ENCODE assay signal across 16 cellular contexts in the genomic region with DNA sequence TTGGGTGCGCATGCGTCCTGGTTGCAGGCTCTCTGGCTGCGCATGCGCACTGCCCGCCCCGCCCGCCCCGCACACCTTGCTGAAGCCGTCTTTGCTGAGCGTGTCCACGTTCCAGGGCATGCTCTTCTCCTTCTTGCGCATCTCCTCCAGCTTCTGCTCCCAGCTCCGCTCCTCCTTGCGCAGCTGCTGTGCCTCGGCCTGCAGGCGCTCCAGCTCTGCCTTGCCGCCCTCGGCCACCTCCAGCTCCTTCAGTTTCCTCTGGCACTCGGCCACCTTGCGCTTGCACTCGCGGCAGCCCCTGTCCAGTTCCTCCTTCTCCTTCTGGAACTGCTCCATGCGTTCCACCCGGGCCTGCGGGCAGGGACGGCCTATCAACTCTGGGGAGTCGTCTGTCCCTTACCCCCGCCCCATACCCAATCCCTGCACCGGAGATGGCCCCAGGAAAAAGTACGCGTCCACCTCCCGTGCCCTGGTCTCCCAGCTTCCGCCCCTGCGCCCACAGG. TPM values are rescaled to one million over a fixed set of nuclear protein-coding genes. Genes with fewer than 3 reads are reported as not detected.
DNase-seq lines count a peak whose midpoint lies in the region; ATAC-seq, FAIRE-seq and TF ChIP-seq lines count a peak whose summit lies in the region.
"Had no signal": no experiment of that assay in that cellular context is flagged by ENCODE, and none has a peak within 500 bp of the region (broad histone marks: within the 10 kb centered on the region; RNA-seq: fewer than 3 reads in every experiment).

No MANE protein-coding gene starts in this region.

- no peak overlapping the region for H3K23ac ChIP-seq in trophoblast cell (ENCODE audit: low read length)

- peaks cover 87% of the 10 kb centered on the region; the same call in 2 of the 3 replicates for H3K36me3 ChIP-seq in K562 (ENCODE audit: control insufficient read depth, insufficient read depth, low read length)
- peaks cover 60 to 76% of the 10 kb centered on the region in 2 experiments for H3K36me3 ChIP-seq in trophoblast cell (ENCODE audit: control insufficient read depth in 1 of 2, insufficient read depth in 2 of 2, low read length in 2 of 2)

- CTCF ChIA-PET in K562 (lab: Yijun Ruan, JAX; ENCODE audit: low intra/inter-chr PET ratio): no interaction called here

- no peak for ATAC-seq in K562
- ATAC-seq in HG02588 (IDR thresholded peaks at IDR 0.05; ENCODE audit: unreplicated experiment): no peak
- ATAC-seq: GM12878, GM23338 had no signal

- FAIRE-seq in GM12892 (lab: Jason Lieb, UNC) (no peak), K562 (lab: Jason Lieb, UNC) (no peak)
- FAIRE-seq: GM12878 had no signal

- H3K27ac ChIP-seq in K562 (ENCODE audit: extremely low read depth, low read depth, low read length): no peak overlapping the region
- no peak overlapping the region for H3K27ac ChIP-seq in trophoblast cell (ENCODE audit: low read depth, low read length)
- H3K27ac ChIP-seq: BLaER1 had no signal

- H2BK5ac ChIP-seq in trophoblast cell (ENCODE audit: low read depth, low read length, poor library complexity): no peak overlapping the region

- no peak overlapping the region for H2AK5ac ChIP-seq in trophoblast cell (ENCODE audit: low read length)

- no peak for TF ChIP-seq RAD21 in K562 (CRISPR knock-in tag; conservative IDR thresholded peaks at IDR 0.05 in 1 of 2, IDR thresholded peaks at IDR 0.05 in 1 of 2)

- H3K79me2 ChIP-seq in K562 (ENCODE audit: control insufficient read depth, insufficient read depth, low read length) (peaks cover 45% of the 10 kb centered on the region), trophoblast cell (ENCODE audit: control insufficient read depth, insufficient read depth, low read length, poor library complexity) (no peaks in the 10 kb centered on the region)

- no peak overlapping the region for H4K91ac ChIP-seq in trophoblast cell (ENCODE audit: low read depth, low read length)

- H2AFZ ChIP-seq in K562 (ENCODE audit: low read depth, low read length) (no peak overlapping the region), trophoblast cell (ENCODE audit: insufficient read depth, low read length, poor library complexity) (no peak overlapping the region)
- H2AFZ ChIP-seq: GM23338 had no signal

- no peak overlapping the region for H3K4ac ChIP-seq in trophoblast cell (ENCODE audit: low read depth, low read length)

- H3K4me1 ChIP-seq in K562 (replicated peaks in 1 of 2; ENCODE audit: control insufficient read depth in 2 of 2, insufficient read depth in 2 of 2, low read length in 2 of 2) (peaks cover 11 to 22% of the 10 kb centered on the region in 2 experiments; a peak in 4 of 5 replicates), trophoblast cell (ENCODE audit: control insufficient read depth in 1 of 2, insufficient read depth in 2 of 2, low read length in 2 of 2) (no peaks in the 10 kb centered on the region)

- H3K9me3 Mint-ChIP-seq in activated T-cell treated with anti-CD3 and anti-CD28 coated beads, Interleukin-2, amount 50 U/mL, for 24 hours: no peaks in the 10 kb centered on the region
- H3K9me3 Mint-ChIP-seq: GM23338 had no signal

- no peaks in the 10 kb centered on the region for H3K79me1 ChIP-seq in trophoblast cell (ENCODE audit: low read length)

- peaks cover 21% of the 10 kb centered on the region for H4K20me1 ChIP-seq in K562 (replicated peaks; ENCODE audit: control insufficient read depth, insufficient read depth, low read length)

- TF ChIP-seq EP300 in K562 (IDR thresholded peaks at IDR 0.05; ENCODE audit: low read length): no peak

- H4K8ac ChIP-seq in trophoblast cell (ENCODE audit: low read depth, low read length): no peak overlapping the region

- no peaks in the 10 kb centered on the region for H3K27me3 Mint-ChIP-seq in activated T-cell treated with anti-CD3 and anti-CD28 coated beads, Interleukin-2, amount 50 U/mL, for 24 hours
- H3K27me3 Mint-ChIP-seq: CD4-positive, CD25-positive, alpha-beta regulatory T cell had no signal

- no TSS peak for BruUV-seq in K562 (replicated peaks; lab: Mats Ljungman, UMichigan)

- no peak for DNase-seq in activated T-cell treated with anti-CD3 and anti-CD28 coated beads, Interleukin-2, amount 50 U/mL, for 24 hours
- no peak for DNase-seq in activated T-cell treated with anti-CD3 and anti-CD28 coated beads, Interleukin-2, amount 50 U/mL, for 48 hours
- DNase-seq in GM12892 (ENCODE audit: insufficient read length) (peak; percentile 11), K562 (ENCODE audit: extremely low read depth in 1 of 4, low spot score in 3 of 4) (peak in 2 of 4 experiments; percentile 13 to 22), trophoblast cell (no peak), occipital lobe (lab: John Stamatoyannopoulos, UW) (no peak), OCI-M1 (lab: John Stamatoyannopoulos, UW) (no peak)
- DNase-seq: 8988T; AML-193; CD4-positive, CD25-positive, alpha-beta regulatory T cell; DMS79; H7 had no signal

- in situ Hi-C loops in K562 (cut with MboI): no loop called here

- no peaks in the 10 kb centered on the region for H3K9me1 ChIP-seq in K562 (ENCODE audit: control insufficient read depth, insufficient read depth, low read length)

- no peak for TF ChIP-seq POLR2A in GM12892 (IDR thresholded peaks at IDR 0.05; ENCODE audit: low read depth, low read length)
- no peak for TF ChIP-seq POLR2A in K562 (conservative IDR thresholded peaks at IDR 0.05)

- TF ChIP-seq CTCF in K562 (IDR thresholded peaks at IDR 0.05 in 2 of 3, conservative IDR thresholded peaks at IDR 0.05 in 1 of 3; ENCODE audit: insufficient read depth in 2 of 3, low read depth in 1 of 3, low read length in 3 of 3): no peak

- peaks cover 86% of the 10 kb centered on the region for H3K36me3 Mint-ChIP-seq in activated T-cell treated with anti-CD3 and anti-CD28 coated beads, Interleukin-2, amount 50 U/mL, for 24 hours (ENCODE audit: low read depth)

- no peak overlapping the region for H3K4me3 Mint-ChIP-seq in activated T-cell treated with anti-CD3 and anti-CD28 coated beads, Interleukin-2, amount 50 U/mL, for 24 hours
- H3K4me3 Mint-ChIP-seq: CD4-positive, CD25-positive, alpha-beta regulatory T cell; GM23338 had no signal

- intact Hi-C loops in K562 (cut with micrococcal nuclease): no loop called here

- peak overlapping the region; percentile 59 for H4K12ac ChIP-seq in trophoblast cell (ENCODE audit: low read depth, low read length)

- H3K4me1 Mint-ChIP-seq in activated T-cell treated with anti-CD3 and anti-CD28 coated beads, Interleukin-2, amount 50 U/mL, for 24 hours (ENCODE audit: low read depth): peaks cover 25% of the 10 kb centered on the region

- peak overlapping the region; percentile 52 for H3K27ac Mint-ChIP-seq in activated T-cell treated with anti-CD3 and anti-CD28 coated beads, Interleukin-2, amount 50 U/mL, for 24 hours
- H3K27ac Mint-ChIP-seq: CD4-positive, CD25-positive, alpha-beta regulatory T cell; GM23338 had no signal

- POLR2A ChIA-PET in K562 (lab: Yijun Ruan, JAX): no interaction called here

- 94% methylated on average over 20 of the region's 34 CpGs for WGBS in K562 (ENCODE audit: insufficient coverage, low coverage, missing lambda C conversion rate)
- WGBS in trophoblast cell (ENCODE audit: extremely low coverage, insufficient coverage, insufficient read length): no CpG with 5 or more reads among the region's 34 CpGs

- H3K9ac ChIP-seq in K562 (ENCODE audit: insufficient read depth in 1 of 2, low read depth in 2 of 2, low read length in 2 of 2) (0 out of 4 replicates have a peak overlapping the region, but pooled peaks of 1 of the 2 experiments have one; percentile 4), trophoblast cell (ENCODE audit: low read length) (no peak overlapping the region)
- H3K9ac ChIP-seq: BLaER1 had no signal

- H3K4me3 ChIP-seq in K562: no peak overlapping the region
- H3K4me3 ChIP-seq in trophoblast cell (ENCODE audit: low read depth, low read length): no peak overlapping the region
- H3K4me3 ChIP-seq: BLaER1, GM12878, GM23338 had no signal

- H3K4me2 ChIP-seq in K562 (ENCODE audit: insufficient read depth, low read length): no peak overlapping the region
- H3K4me2 ChIP-seq in trophoblast cell (ENCODE audit: low read length): no peak overlapping the region
- H3K4me2 ChIP-seq: BLaER1, GM23338 had no signal

- no peaks in the 10 kb centered on the region for H3K9me3 ChIP-seq in K562 (replicated peaks; ENCODE audit: control insufficient read depth, insufficient read depth, low read depth, low read length)
- peaks cover 3% of the 10 kb centered on the region for H3K9me3 ChIP-seq in trophoblast cell (ENCODE audit: insufficient read depth, low read depth, low read length)
- H3K9me3 ChIP-seq: BLaER1 had no signal

- no peak overlapping the region for H2BK120ac ChIP-seq in trophoblast cell (ENCODE audit: insufficient read depth, low read length, poor library complexity)

- H2BK12ac ChIP-seq in trophoblast cell (ENCODE audit: low read length): no peak overlapping the region

- H3K27me3 ChIP-seq in K562 (ENCODE audit: control insufficient read depth in 2 of 2, insufficient read depth in 2 of 2, low read length in 2 of 2): no peaks in the 10 kb centered on the region
- no peaks in the 10 kb centered on the region for H3K27me3 ChIP-seq in trophoblast cell (ENCODE audit: insufficient read depth, low read length)
- H3K27me3 ChIP-seq: BLaER1 had no signal

- peak overlapping the region; percentile 37 for H3K18ac ChIP-seq in trophoblast cell (ENCODE audit: low read length)

- no peak overlapping the region for H3K14ac ChIP-seq in trophoblast cell (ENCODE audit: low read length)

RNA-seq across cellular contexts. Expression of gene CDC37, which starts 7.4 kb away (rescaled TPM):
- 114 TPM for polyA plus RNA-seq in GM12892 (2012; ENCODE audit: missing spikeins)
- 143 and 313 TPM in 2 replicates for total RNA-seq in K562 (2011; cell fraction: chromatin; rRNA removed; ENCODE audit: low replicate concordance)
- 204 and 248 TPM in 2 replicates for total RNA-seq in K562 (2011; cell fraction: nucleolus; rRNA removed)
- total RNA-seq in K562 (2011; cell fraction: nucleoplasm; rRNA removed): 196 and 198 TPM in 2 replicates
- total RNA-seq in K562 (2014; rRNA removed) (374 and 442 TPM in 2 replicates), K562 (2014; rRNA removed; fragmentation: Illumina TruSeq; extraction: Trizol) (92.4 and 108 TPM in 2 replicates), K562 (2015; rRNA removed; fragmentation: Illumina TruSeq; extraction: Trizol) (227 and 233 TPM in 2 replicates), K562 (2021) (220 and 242 TPM in 2 replicates), occipital lobe (43.7 TPM)
- polyA plus RNA-seq in K562 (2011; rRNA removed) (298 and 334 TPM in 2 replicates), K562 (2014; fragmentation: Illumina TruSeq; extraction: Trizol) (188 and 265 TPM in 2 replicates), K562 (2014; fragmentation: Nextera tagmentation; extraction: Ambion mirVana) (10 to 100 TPM in 1 of 2 experiments, 1 to 10 TPM in 1; 6.6 to 12.8 TPM), K562 (2014; rRNA removed) (481 and 538 TPM in 2 replicates)
- polyA plus RNA-seq in K562 (2011; cell fraction: cytosol; rRNA removed): 268 and 380 TPM in 2 replicates
- polyA plus RNA-seq in K562 (2011; cell fraction: nucleus; rRNA removed): 1,074 and 1,365 TPM in 2 replicates
- polyA plus RNA-seq in K562 (2012): 226 and 230 TPM in 2 replicates
- 76.0 and 124 TPM in 2 replicates for polyA minus RNA-seq in K562 (2011; rRNA and poly(A)+ RNA removed)
- 83.3 and 94.9 TPM in 2 replicates for polyA minus RNA-seq in K562 (2011; cell fraction: cytosol; rRNA and poly(A)+ RNA removed)
- 51.0 and 68.2 TPM in 2 replicates for polyA minus RNA-seq in K562 (2011; cell fraction: nucleus; rRNA and poly(A)+ RNA removed)
- 163 and 166 TPM in 2 replicates for polyA plus RNA-seq in trophoblast cell (2013)

RNA-seq across cellular contexts. Expression of gene TYK2, which starts 15.5 kb away (rescaled TPM):
- polyA plus RNA-seq in GM12892 (2012; ENCODE audit: missing spikeins): 197 TPM
- 364 and 893 TPM in 2 replicates for total RNA-seq in K562 (2011; cell fraction: chromatin; rRNA removed; ENCODE audit: low replicate concordance)
- total RNA-seq in K562 (2011; cell fraction: nucleolus; rRNA removed): 386 and 391 TPM in 2 replicates
- total RNA-seq in K562 (2011; cell fraction: nucleoplasm; rRNA removed): 314 and 336 TPM in 2 replicates
- total RNA-seq in K562 (2014; rRNA removed): 132 and 147 TPM in 2 replicates
- 56.6 and 57.5 TPM in 2 replicates for total RNA-seq in K562 (2014; rRNA removed; fragmentation: Illumina TruSeq; extraction: Trizol)
- total RNA-seq in K562 (2015; rRNA removed; fragmentation: Illumina TruSeq; extraction: Trizol): 85.0 and 85.9 TPM in 2 replicates
- total RNA-seq in K562 (2021): 123 and 144 TPM in 2 replicates
- 51.9 and 75.4 TPM in 2 replicates for polyA plus RNA-seq in K562 (2011; rRNA removed)
- polyA plus RNA-seq in K562 (2011; cell fraction: cytosol; rRNA removed): 57.5 and 76.1 TPM in 2 replicates
- polyA plus RNA-seq in K562 (2011; cell fraction: nucleus; rRNA removed): 548 and 794 TPM in 2 replicates
- 111 and 155 TPM in 2 replicates for polyA plus RNA-seq in K562 (2012)
- 125 and 126 TPM in 2 replicates for polyA plus RNA-seq in K562 (2014; fragmentation: Illumina TruSeq; extraction: Trizol)
- 10 to 100 TPM; 15.0 to 19.9 TPM for polyA plus RNA-seq in K562 (2014; fragmentation: Nextera tagmentation; extraction: Ambion mirVana)
- 174 and 182 TPM in 2 replicates for polyA plus RNA-seq in K562 (2014; rRNA removed)
- 14.0 and 30.4 TPM in 2 replicates for polyA minus RNA-seq in K562 (2011; rRNA and poly(A)+ RNA removed)
- 50.7 and 53.3 TPM in 2 replicates for polyA minus RNA-seq in K562 (2011; cell fraction: cytosol; rRNA and poly(A)+ RNA removed)
- 55.5 and 67.1 TPM in 2 replicates for polyA minus RNA-seq in K562 (2011; cell fraction: nucleus; rRNA and poly(A)+ RNA removed)
- 62.0 and 64.7 TPM in 2 replicates for polyA plus RNA-seq in trophoblast cell (2013)
- 26.5 TPM for total RNA-seq in occipital lobe

RNA-seq across cellular contexts. Expression of gene PDE4A, which starts 24.4 kb away (rescaled TPM):
- 4.5 TPM for polyA plus RNA-seq in GM12892 (2012; ENCODE audit: missing spikeins)
- total RNA-seq in K562 (2011; cell fraction: chromatin; rRNA removed; ENCODE audit: low replicate concordance): 30.8 and 75.5 TPM in 2 replicates
- total RNA-seq in K562 (2011; cell fraction: nucleolus; rRNA removed): 29.5 and 33.3 TPM in 2 replicates
- total RNA-seq in K562 (2011; cell fraction: nucleoplasm; rRNA removed): 27.9 and 30.0 TPM in 2 replicates
- total RNA-seq in K562 (2014; rRNA removed): 4.2 and 4.7 TPM in 2 replicates
- total RNA-seq in K562 (2014; rRNA removed; fragmentation: Illumina TruSeq; extraction: Trizol): 3.2 and 3.6 TPM in 2 replicates
- total RNA-seq in K562 (2015; rRNA removed; fragmentation: Illumina TruSeq; extraction: Trizol): 4.6 and 5.1 TPM in 2 replicates
- total RNA-seq in K562 (2021): 25.5 and 26.9 TPM in 2 replicates
- 6.0 and 7.6 TPM in 2 replicates for polyA plus RNA-seq in K562 (2011; rRNA removed)
- 7.1 and 9.9 TPM in 2 replicates for polyA plus RNA-seq in K562 (2011; cell fraction: cytosol; rRNA removed)
- 16.4 and 26.9 TPM in 2 replicates for polyA plus RNA-seq in K562 (2011; cell fraction: nucleus; rRNA removed)
- 12.3 and 18.3 TPM in 2 replicates for polyA plus RNA-seq in K562 (2012)
- polyA plus RNA-seq in K562 (2014; fragmentation: Illumina TruSeq; extraction: Trizol): 15.1 and 16.5 TPM in 2 replicates
- under 1 TPM; 0.66 to 0.68 TPM for polyA plus RNA-seq in K562 (2014; fragmentation: Nextera tagmentation; extraction: Ambion mirVana)
- 14.2 and 14.3 TPM in 2 replicates for polyA plus RNA-seq in K562 (2014; rRNA removed)
- polyA minus RNA-seq in K562 (2011; rRNA and poly(A)+ RNA removed): 4.5 and 7.0 TPM in 2 replicates
- 14.0 and 20.1 TPM in 2 replicates for polyA minus RNA-seq in K562 (2011; cell fraction: cytosol; rRNA and poly(A)+ RNA removed)
- polyA minus RNA-seq in K562 (2011; cell fraction: nucleus; rRNA and poly(A)+ RNA removed): 8.8 and 9.9 TPM in 2 replicates
- polyA plus RNA-seq in trophoblast cell (2013): 1.2 and 1.3 TPM in 2 replicates
- 5.6 TPM for total RNA-seq in occipital lobe

RNA-seq across cellular contexts. Expression of gene ICAM3, which starts 56.5 kb away (rescaled TPM):
- polyA plus RNA-seq in GM12892 (2012; ENCODE audit: missing spikeins): 105 TPM
- total RNA-seq in K562 (2011; cell fraction: chromatin; rRNA removed; ENCODE audit: low replicate concordance): 3.1 and 13.6 TPM in 2 replicates
- 13.3 and 15.5 TPM in 2 replicates for total RNA-seq in K562 (2011; cell fraction: nucleolus; rRNA removed)
- total RNA-seq in K562 (2011; cell fraction: nucleoplasm; rRNA removed): 8.9 and 10.7 TPM in 2 replicates
- total RNA-seq in K562 (2014; rRNA removed) (28.6 and 33.1 TPM in 2 replicates), K562 (2014; rRNA removed; fragmentation: Illumina TruSeq; extraction: Trizol) (12.0 and 21.3 TPM in 2 replicates), K562 (2015; rRNA removed; fragmentation: Illumina TruSeq; extraction: Trizol) (27.8 TPM in 2 replicates), K562 (2021) (39.5 and 42.2 TPM in 2 replicates), occipital lobe (0.94 TPM)
- polyA plus RNA-seq in K562 (2011; rRNA removed) (24.2 and 25.2 TPM in 2 replicates), K562 (2014; fragmentation: Illumina TruSeq; extraction: Trizol) (21.4 and 22.2 TPM in 2 replicates), K562 (2014; fragmentation: Nextera tagmentation; extraction: Ambion mirVana) (10 to 100 TPM in 1 of 2 experiments, 1 to 10 TPM in 1; 6.5 to 10.8 TPM), K562 (2014; rRNA removed) (29.7 and 31.1 TPM in 2 replicates)
- polyA plus RNA-seq in K562 (2011; cell fraction: cytosol; rRNA removed): 24.7 and 48.2 TPM in 2 replicates
- polyA plus RNA-seq in K562 (2011; cell fraction: nucleus; rRNA removed): 13.6 and 14.4 TPM in 2 replicates
- 15.9 and 42.8 TPM in 2 replicates for polyA plus RNA-seq in K562 (2012)
- polyA minus RNA-seq in K562 (2011; rRNA and poly(A)+ RNA removed): 8.3 and 11.0 TPM in 2 replicates
- 18.0 and 18.9 TPM in 2 replicates for polyA minus RNA-seq in K562 (2011; cell fraction: cytosol; rRNA and poly(A)+ RNA removed)
- polyA minus RNA-seq in K562 (2011; cell fraction: nucleus; rRNA and poly(A)+ RNA removed): 4.7 and 5.1 TPM in 2 replicates
- 6.5 and 6.9 TPM in 2 replicates for polyA plus RNA-seq in trophoblast cell (2013)
